Comparison of ENCODE assay signal across 8 cellular contexts in genomic region chr22:43633631-43634030, GRCh38.
"Had no signal": no experiment of that assay in that cellular context is flagged by ENCODE, and none has a peak within 500 bp of the region (broad histone marks: within the 10 kb centered on the region; RNA-seq: fewer than 3 reads in every experiment).

No MANE protein-coding gene starts in this region.

- ATAC-seq: GM23338, HepG2 had no signal

- H3K27ac ChIP-seq: HL-60 had no signal

- H3K4me1 Mint-ChIP-seq: GM23338, IgD-negative memory B cell had no signal

- H3K9me3 Mint-ChIP-seq: GM23338, H9 had no signal

- H3K27ac Mint-ChIP-seq: GM23338, HFFc6, IgD-negative memory B cell had no signal

- H3K4me3 ChIP-seq: GM23338 had no signal

- H3K4me3 Mint-ChIP-seq: GM23338, H9, HFFc6, IgD-negative memory B cell had no signal

- DNase-seq: H9, HCEC 1CT, HFFc6, KBM-7 had no signal
